In the genomic region with DNA sequence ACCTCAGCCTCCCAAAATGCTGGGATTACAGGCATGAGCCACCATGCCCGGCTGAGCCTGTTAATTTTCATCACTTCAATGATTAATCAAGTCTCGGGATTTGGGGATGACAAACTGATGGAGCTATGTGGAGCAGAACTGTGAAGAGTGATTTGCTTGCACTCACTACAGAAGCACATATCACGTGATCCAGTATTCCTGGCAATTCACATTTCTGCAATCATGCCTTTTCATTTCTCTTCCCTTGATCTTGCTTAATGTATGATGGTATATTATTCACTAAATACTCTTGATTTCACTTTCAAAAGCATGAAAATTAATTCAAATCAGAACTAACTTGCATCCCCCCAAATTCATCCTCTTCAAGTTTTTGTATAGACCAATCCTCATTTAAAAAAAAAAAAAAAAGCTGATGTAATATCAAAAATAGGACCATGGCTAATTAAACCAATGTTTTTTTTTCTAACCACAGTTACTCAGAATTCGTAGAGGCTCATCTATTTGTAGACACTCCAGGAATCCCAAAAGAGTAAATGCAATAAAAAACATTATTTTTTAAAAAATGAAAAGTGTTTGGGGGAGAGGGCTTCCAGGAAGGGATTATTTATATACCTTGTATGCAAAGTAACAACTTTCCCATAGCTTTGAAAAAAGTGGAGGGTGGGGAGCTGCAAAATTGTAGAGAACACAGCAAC, we compare ENCODE assay signal across 24 cellular contexts.
"Had no signal": no experiment of that assay in that cellular context is flagged by ENCODE, and none has a peak within 500 bp of the region (broad histone marks: within the 10 kb centered on the region; RNA-seq: fewer than 3 reads in every experiment).

No MANE protein-coding gene starts in this region.

- ATAC-seq: activated naive CD4-positive, alpha-beta T cell treated with anti-CD3 and anti-CD28 coated beads, Interleukin-2, amount 50 U/mL, for 72 hours; activated T-helper 17 cell treated with anti-CD3 and anti-CD28 coated beads, Interleukin-2, amount 50 U/mL, for 72 hours; gastroesophageal sphincter; heart left ventricle; left lung; naive thymus-derived CD8-positive, alpha-beta T cell; pancreas; right cardiac atrium; stimulated activated memory B cell treated with anti-CD40 and anti-IgM and Interleukin-4, amounts not matched to agents 10 μg/mL and 1 μg/mL and 100 μg/mL, for 72 hours had no signal

- DNase-seq: activated CD4-positive, alpha-beta T cell treated with anti-CD3 and anti-CD28 coated beads for 1 hour; activated CD8-positive, alpha-beta memory T cell treated with anti-CD3 and anti-CD28 coated beads for 24 hours; activated CD8-positive, alpha-beta memory T cell treated with anti-CD3 and anti-CD28 coated beads, Interleukin-2, amount 50 U/mL, for 4 hours; activated T-cell treated with anti-CD3 and anti-CD28 coated beads, Interleukin-2, amount 50 U/mL, for 24 hours; aorta; colonic mucosa; heart left ventricle; left lung; naive thymus-derived CD8-positive, alpha-beta T cell; pancreas; stimulated activated CD4-positive, alpha-beta T cell treated with anti-CD3 and anti-CD28 coated beads, Interleukin-15, amount 100 ng/mL, for 24 hours; stomach; T-helper 1 cell; transverse colon; uterus had no signal

- H3K4me1 ChIP-seq: colonic mucosa, esophagus muscularis mucosa, gastroesophageal sphincter, heart left ventricle, left lung, pancreas, stomach, transverse colon, uterus had no signal

- H3K27me3 ChIP-seq: colonic mucosa, esophagus muscularis mucosa, gastroesophageal sphincter, heart left ventricle, left lung, pancreas, stomach, transverse colon, uterus had no signal

- H3K27ac ChIP-seq: colonic mucosa, esophagus muscularis mucosa, gastroesophageal sphincter, heart left ventricle, left lung, neutrophil, pancreas, skin epidermis, stomach, transverse colon, uterus had no signal

- H3K36me3 ChIP-seq: colonic mucosa, esophagus muscularis mucosa, gastroesophageal sphincter, heart left ventricle, left lung, neutrophil, pancreas, stomach, transverse colon, uterus had no signal

- H3K9me3 ChIP-seq: colonic mucosa, esophagus muscularis mucosa, gastroesophageal sphincter, heart left ventricle, left lung, neutrophil, pancreas, stomach, transverse colon, uterus had no signal

- H3K4me3 ChIP-seq: colonic mucosa, esophagus muscularis mucosa, gastroesophageal sphincter, heart left ventricle, left lung, lung, pancreas, skin epidermis, stomach, transverse colon, uterus had no signal
